ENCODE assay signal across 13 cellular contexts in the genomic region with DNA sequence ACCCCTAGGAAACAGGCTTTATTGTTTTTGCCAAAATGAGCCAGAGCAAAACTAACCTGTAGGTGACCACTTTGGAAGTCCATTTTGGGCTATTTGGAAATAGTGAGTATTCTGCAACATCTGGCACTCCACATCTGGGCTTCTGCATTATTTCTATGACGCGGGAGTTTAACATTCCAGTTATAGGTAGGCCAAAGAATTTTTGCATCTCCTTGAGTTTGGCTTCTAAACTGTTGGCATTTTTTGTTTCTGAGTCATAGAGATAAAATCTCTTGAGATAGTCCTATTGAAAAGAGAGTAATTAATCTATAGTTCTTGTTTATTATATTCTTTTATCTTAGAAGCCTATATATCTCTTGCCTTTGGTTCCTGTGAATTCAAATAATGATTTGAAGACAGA. TPM values are rescaled to one million over a fixed set of nuclear protein-coding genes. Genes with fewer than 3 reads are reported as not detected.
"Had no signal": no experiment of that assay in that cellular context is flagged by ENCODE, and none has a peak within 500 bp of the region (broad histone marks: within the 10 kb centered on the region; RNA-seq: fewer than 3 reads in every experiment).

No MANE protein-coding gene starts in this region.

- H3K27me3 ChIP-seq: upper lobe of right lung had no signal

- H3K4me1 ChIP-seq: upper lobe of right lung had no signal

- H3K36me3 ChIP-seq: upper lobe of right lung had no signal

- ATAC-seq: upper lobe of right lung had no signal

- DNase-seq: activated B cell treated with CpG ODN at 0.5 μM for 24 hours; activated CD4-positive, alpha-beta T cell treated with anti-CD3 and anti-CD28 coated beads, Interleukin-2, amount 10 ng/mL, durations not matched to agents 24 days and 14 days; activated naive CD4-positive, alpha-beta T cell treated with anti-CD3 and anti-CD28 coated beads for 36 hours; caudate nucleus; effector CD4-positive, alpha-beta T cell; stimulated activated CD4-positive, alpha-beta T cell treated with anti-CD3 and anti-CD28 coated beads, Interleukin-2, amount 100 ng/mL, for 48 hours; upper lobe of right lung had no signal

- H3K27ac ChIP-seq: coronary artery, upper lobe of right lung had no signal

- H3K4me3 ChIP-seq: coronary artery, upper lobe of right lung had no signal

- H3K9me3 ChIP-seq: upper lobe of right lung had no signal

RNA-seq across cellular contexts. Expression of a gene that starts 2.8 kb away (rescaled TPM):
- total RNA-seq: activated B cell treated with CpG ODN at 0.5 μM for 24 hours; activated CD4-positive, alpha-beta T cell treated with anti-CD3 and anti-CD28 coated beads, Interleukin-2, amount 10 ng/mL, durations not matched to agents 24 days and 14 days; activated naive CD4-positive, alpha-beta T cell treated with anti-CD3 and anti-CD28 coated beads for 36 hours; activated T-helper 1 cell treated with anti-CD3 and anti-CD28 coated beads, Interleukin-12 subunit alpha, Interleukin-12 subunit beta, Interleukin-2, Interleukin-4 antibody, amounts not matched to agents 30 ng/mL and 10 ng/mL and 1 ng/mL, durations not matched to agents 14 hours and 24 hours and 36 hours; mesothelial cell of epicardium; myocyte; neural crest cell; osteocyte had no signal
